In the genomic region with DNA sequence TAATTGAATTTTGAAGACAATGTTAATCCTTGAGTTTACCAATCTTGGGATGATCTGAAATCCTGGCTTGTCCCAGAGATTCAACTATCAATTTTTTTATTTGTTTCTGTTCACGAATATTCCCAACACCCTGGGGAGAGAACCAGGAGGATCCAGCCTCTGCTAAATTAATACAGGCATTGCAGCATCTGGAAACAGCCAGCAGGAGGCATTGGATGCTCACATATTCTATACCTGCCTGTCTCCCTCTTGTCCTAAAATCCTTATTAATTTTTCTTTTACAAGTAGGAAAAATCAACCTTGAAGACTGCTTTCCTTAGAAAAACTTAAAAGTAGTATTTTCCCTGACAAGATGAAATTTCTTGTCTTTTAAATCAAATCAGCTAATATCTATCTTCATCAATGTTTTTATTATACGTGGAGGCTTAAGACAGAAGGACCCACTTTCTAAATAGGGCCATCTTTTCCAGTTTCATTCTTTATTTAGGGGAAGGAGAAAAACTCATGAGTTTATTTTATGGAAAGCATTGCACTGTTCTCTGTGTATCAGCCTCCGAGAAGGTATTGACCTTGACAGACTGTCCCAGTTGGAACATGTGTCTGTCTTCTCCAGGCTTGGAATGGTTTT, we compare ENCODE assay signal across 8 cellular contexts.
A peak's percentile ranks its signal among the peaks of the same experiment; 100 is the strongest.
DNase-seq lines count a peak whose midpoint lies in the region; ATAC-seq and TF ChIP-seq lines count a peak whose summit lies in the region.

No MANE protein-coding gene starts in this region.

- in situ Hi-C loops in T47D (cut with HindIII; ENCODE audit: low pct_unique_long_range_greater_than_20kb, low sequenced_read_pairs) = no loop called here

- no peak for ATAC-seq in GM19452 (IDR thresholded peaks at IDR 0.05; ENCODE audit: unreplicated experiment)

- H3K36me3 ChIP-seq in tibial nerve = no peaks in the 10 kb centered on the region

- peaks cover 0 to 18% (median 6%) of the 10 kb centered on the region in 4 donors for H3K4me1 ChIP-seq in tibial nerve

- WGBS in tibial nerve, 2 donors = 42 to 46% methylated on average over 3 of the region's 3 CpGs

- peak; percentile 43 for DNase-seq in AG20443 (ENCODE audit: low spot score)
- peak; percentile 22 for DNase-seq in NCI-H2227 treated with DMSO at 0.1 percent for 48 hours (lab: John Stamatoyannopoulos, UW)
- DNase-seq in T47D (ENCODE audit: low read depth in 1 of 2, low spot score in 1 of 2) = peak; percentile 17 to 54
- DNase-seq in kidney glomerular epithelial cell (lab: John Stamatoyannopoulos, UW) = peak; percentile 37
- peak; percentile 31 to 66 for DNase-seq in tibial nerve (ENCODE audit: low spot score in 2 of 2)
- DNase-seq in NK-92 treated with Interleukin-12 subunit alpha and Interleukin-12 subunit beta, amount 100 ng/mL, for 24 hours (lab: John Stamatoyannopoulos, UW) = no peak

- no peak for TF ChIP-seq EP300 in tibial nerve (IDR thresholded peaks at IDR 0.05)

- TF ChIP-seq CTCF in GM12875 (IDR thresholded peaks at IDR 0.05; ENCODE audit: borderline replicate concordance, insufficient read depth, low read depth, low read length) = peak; percentile 77
- peak; percentile 64 to 85 (median 80) for TF ChIP-seq CTCF in tibial nerve (IDR thresholded peaks at IDR 0.05)

- no peak overlapping the region for H3K4me3 ChIP-seq in GM12875 (ENCODE audit: low read depth, low read length)
- H3K4me3 ChIP-seq in tibial nerve = no peak overlapping the region

- no peak for TF ChIP-seq POLR2A in tibial nerve (IDR thresholded peaks at IDR 0.05)

- H3K27ac ChIP-seq in tibial nerve = no peak overlapping the region

- no peaks in the 10 kb centered on the region for H3K27me3 ChIP-seq in tibial nerve

- no peaks in the 10 kb centered on the region for H3K9me3 ChIP-seq in tibial nerve
